8 cellular contexts compared by ENCODE assay signal in genomic region chr7:41942468-41943097, GRCh38.
A peak's percentile ranks its signal among the peaks of the same experiment; 100 is the strongest.
DNase-seq lines count a peak whose midpoint lies in the region; ATAC-seq lines count a peak whose summit lies in the region.

No MANE protein-coding gene starts in this region.

- H2BK12ac ChIP-seq in mesenchymal stem cell (ENCODE audit: low read length in 2 of 2), result peak overlapping the region in 1 of 2 experiments; percentile 4

- H2BK120ac ChIP-seq in mesenchymal stem cell (ENCODE audit: low read depth, low read length), result no peak overlapping the region

- peak overlapping the region; percentile 21 for H3K4me3 Mint-ChIP-seq in activated T-helper 17 cell treated with anti-CD3 and anti-CD28 coated beads, Interleukin-2, amount 50 U/mL, for 72 hours

- peak; percentile 45 for DNase-seq in DMS53 treated with DMSO at 0.1 percent for 48 hours (lab: John Stamatoyannopoulos, UW; ENCODE audit: unreplicated experiment)
- DNase-seq in mesenchymal stem cell, result peak; percentile 90
- DNase-seq in activated naive CD4-positive, alpha-beta T cell treated with Interleukin-2 at 50 U/mL for 16 hours, result no peak
- no peak for DNase-seq in SK-N-DZ (ENCODE audit: low spot score)
- no peak for DNase-seq in DMS 273 (lab: John Stamatoyannopoulos, UW; ENCODE audit: unreplicated experiment)
- no peak for DNase-seq in NCI-H345 (lab: John Stamatoyannopoulos, UW)

- H3K79me1 ChIP-seq in mesenchymal stem cell (replicated peaks; ENCODE audit: low read length, poor library complexity, severe bottlenecking), result no peaks in the 10 kb centered on the region

- ATAC-seq in HG02571 (IDR thresholded peaks at IDR 0.05; ENCODE audit: unreplicated experiment), result peak; percentile 6
- no peak for ATAC-seq in activated T-helper 17 cell treated with anti-CD3 and anti-CD28 coated beads, Interleukin-2, amount 50 U/mL, for 72 hours (replicated peaks)

- WGBS in mesenchymal stem cell, result 48% methylated on average over 23 of the region's 23 CpGs

- no peaks in the 10 kb centered on the region for H3K36me3 ChIP-seq in mesenchymal stem cell (ENCODE audit: control insufficient read depth in 1 of 2, insufficient read depth in 2 of 2, low read depth in 1 of 2, low read length in 2 of 2)

- H3K14ac ChIP-seq in mesenchymal stem cell (ENCODE audit: low read length in 2 of 2), result no peak overlapping the region

- H3K27me3 Mint-ChIP-seq in activated T-helper 17 cell treated with anti-CD3 and anti-CD28 coated beads, Interleukin-2, amount 50 U/mL, for 72 hours, result peaks cover 29% of the 10 kb centered on the region

- peak overlapping the region; percentile 66 for H2AFZ ChIP-seq in mesenchymal stem cell (ENCODE audit: low read depth, low read length)

- H4K8ac ChIP-seq in mesenchymal stem cell (ENCODE audit: low read length), result peak overlapping the region; percentile 86

- peak overlapping the region; percentile 67 to 75 for H3K18ac ChIP-seq in mesenchymal stem cell (ENCODE audit: low read depth in 1 of 2, low read length in 2 of 2)

- peaks cover 3% of the 10 kb centered on the region for H3K4me1 Mint-ChIP-seq in activated T-helper 17 cell treated with anti-CD3 and anti-CD28 coated beads, Interleukin-2, amount 50 U/mL, for 72 hours

- H3K4me2 ChIP-seq in mesenchymal stem cell (ENCODE audit: low read length, poor library complexity, severe bottlenecking), result peak overlapping the region; percentile 15

- H2BK5ac ChIP-seq in mesenchymal stem cell (ENCODE audit: low read depth, low read length, poor library complexity, severe bottlenecking), result no peak overlapping the region

- H3K23ac ChIP-seq in mesenchymal stem cell (ENCODE audit: low read length in 2 of 2), result no peak overlapping the region

- H3K4me3 ChIP-seq in mesenchymal stem cell (ENCODE audit: insufficient read depth in 1 of 2, low read depth in 1 of 2, low read length in 2 of 2), result peak overlapping the region in 1 of 2 experiments; percentile 58

- H3K4me1 ChIP-seq in mesenchymal stem cell (ENCODE audit: control insufficient read depth, insufficient read depth, low read depth, low read length), result peaks cover 10% of the 10 kb centered on the region

- peak overlapping the region; percentile 29 to 61 for H3K4ac ChIP-seq in mesenchymal stem cell (ENCODE audit: low read depth in 1 of 2, low read length in 2 of 2)

- no peaks in the 10 kb centered on the region for H3K27me3 ChIP-seq in mesenchymal stem cell (ENCODE audit: control insufficient read depth in 1 of 2, insufficient read depth in 1 of 2, low read length in 2 of 2)

- no peaks in the 10 kb centered on the region for H3K9me3 Mint-ChIP-seq in activated T-helper 17 cell treated with anti-CD3 and anti-CD28 coated beads, Interleukin-2, amount 50 U/mL, for 72 hours

- no peaks in the 10 kb centered on the region for H3K9me3 ChIP-seq in mesenchymal stem cell (ENCODE audit: control insufficient read depth, low read length)

- peak overlapping the region; percentile 61 for H3K9ac ChIP-seq in mesenchymal stem cell (ENCODE audit: low read length)

- no peaks in the 10 kb centered on the region for H3K36me3 Mint-ChIP-seq in activated T-helper 17 cell treated with anti-CD3 and anti-CD28 coated beads, Interleukin-2, amount 50 U/mL, for 72 hours (ENCODE audit: low read depth)

- H4K91ac ChIP-seq in mesenchymal stem cell (ENCODE audit: low read length), result peak overlapping the region; percentile 77

- H3K27ac Mint-ChIP-seq in activated T-helper 17 cell treated with anti-CD3 and anti-CD28 coated beads, Interleukin-2, amount 50 U/mL, for 72 hours, result no peak overlapping the region

- no peak overlapping the region for H3K27ac ChIP-seq in mesenchymal stem cell (ENCODE audit: low read length, poor library complexity, severe bottlenecking)

- no peak overlapping the region for H2AK5ac ChIP-seq in mesenchymal stem cell (ENCODE audit: low read length, severe bottlenecking)

- H2BK15ac ChIP-seq in mesenchymal stem cell (ENCODE audit: low read depth, poor library complexity, severe bottlenecking), result no peak overlapping the region

Comparison
In these comparisons a context has a peak if more than half of its experiments do, and no peak if none do; other contexts are left out.
1. DNase-seq: peak in DMS53 treated with DMSO at 0.1 percent for 48 hours (single experiment) and mesenchymal stem cell (single experiment); none in activated naive CD4-positive, alpha-beta T cell treated with Interleukin-2 at 50 U/mL for 16 hours (single experiment), SK-N-DZ (single experiment), DMS 273 (single experiment) and NCI-H345 (single experiment).